In the genomic region with DNA sequence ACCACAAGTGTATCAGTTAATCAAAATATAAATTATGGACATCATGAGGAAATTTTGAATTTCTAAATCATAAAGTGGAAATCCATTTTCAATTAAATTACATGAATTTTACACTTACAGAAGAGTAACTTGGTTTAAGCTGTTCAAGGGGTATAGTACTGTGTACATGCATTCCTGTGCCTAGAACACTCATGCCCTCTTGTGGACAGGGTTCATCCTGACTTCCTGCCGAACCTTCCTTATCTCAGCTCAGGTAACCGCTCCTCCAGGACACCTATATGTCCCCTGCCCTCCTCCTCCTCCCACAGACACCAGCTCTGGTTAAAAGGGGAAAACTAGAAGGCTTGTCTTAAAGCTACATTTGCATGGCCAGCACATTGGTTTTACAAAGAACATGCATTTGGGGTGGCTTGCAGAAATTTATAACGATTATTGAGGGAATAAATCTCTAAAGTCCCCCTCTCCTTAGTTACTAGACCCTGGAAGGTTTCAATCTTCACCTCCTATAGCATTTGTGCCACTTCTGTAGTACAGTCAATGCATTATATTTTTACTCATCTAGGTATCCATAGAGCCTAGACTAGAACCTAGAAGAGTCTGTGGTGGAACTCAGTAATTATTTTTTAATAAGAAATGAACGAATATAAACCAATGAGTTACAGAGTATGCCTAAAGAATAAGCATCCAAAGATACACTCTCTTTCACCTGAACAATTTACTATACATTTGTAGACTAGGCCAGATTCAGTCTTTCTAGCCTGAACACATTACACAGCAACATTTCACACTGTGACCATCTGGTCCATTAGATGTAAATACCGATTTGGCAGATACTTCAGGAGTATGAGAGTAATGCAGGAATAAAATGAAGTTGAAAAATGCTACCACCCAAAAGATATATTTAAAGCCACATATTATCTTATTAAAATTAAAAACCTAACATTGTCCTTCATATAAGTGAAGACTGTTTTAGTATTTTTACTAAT, we compare ENCODE assay signal across 8 cellular contexts.
DNase-seq lines count a peak whose midpoint lies in the region; ATAC-seq and TF ChIP-seq lines count a peak whose summit lies in the region.

No MANE protein-coding gene starts in this region.

- peak; percentile 82 to 85 for TF ChIP-seq CTCF in mammary epithelial cell (conservative IDR thresholded peaks at IDR 0.05 in 1 of 2, IDR thresholded peaks at IDR 0.05 in 1 of 2; ENCODE audit: extremely low read depth in 1 of 2, insufficient read depth in 1 of 2, low read depth in 1 of 2, low read length in 2 of 2)

- H3K4me3 ChIP-seq in mammary epithelial cell (replicated peaks in 1 of 3; ENCODE audit: insufficient read depth in 1 of 3, low read depth in 2 of 3, low read length in 3 of 3) = no peak overlapping the region

- H3K36me3 ChIP-seq in mammary epithelial cell (ENCODE audit: insufficient read depth, low read length) = no peaks in the 10 kb centered on the region

- no peaks in the 10 kb centered on the region for H3K27me3 ChIP-seq in mammary epithelial cell (ENCODE audit: insufficient read depth, low read length)

- DNase-seq in DMS153 treated with DMSO at 0.1 percent for 48 hours (lab: John Stamatoyannopoulos, UW; ENCODE audit: unreplicated experiment) = peak; percentile 24
- peak; percentile 71 for DNase-seq in NCI-H446 treated with DMSO at 0.1 percent for 48 hours (lab: John Stamatoyannopoulos, UW)
- DNase-seq in mammary epithelial cell = peak; percentile 37
- peak; percentile 41 for DNase-seq in myocyte (ENCODE audit: low read depth)
- DNase-seq in ureter (ENCODE audit: low spot score) = no peak
- DNase-seq in T-helper 1 cell = no peak

- H3K9me3 ChIP-seq in mammary epithelial cell (replicated peaks; ENCODE audit: insufficient read depth, low read length) = no peaks in the 10 kb centered on the region

- no peak overlapping the region for H3K4me2 ChIP-seq in mammary epithelial cell (ENCODE audit: insufficient read depth, low read depth, low read length)

- intact Hi-C loops in mammary epithelial cell (cut with micrococcal nuclease) = loop anchor here (1.0 to 10.0 kb wide), 6 partner anchors 171 to 950 kb away; no protein-coding TSS in a partner anchor

- ATAC-seq in GM19324 (IDR thresholded peaks at IDR 0.05; ENCODE audit: low FRiP score, unreplicated experiment) = peak; percentile 70
- peak; percentile 79 for ATAC-seq in HG03342 (IDR thresholded peaks at IDR 0.05; ENCODE audit: unreplicated experiment)

- no peak overlapping the region for H2AFZ ChIP-seq in mammary epithelial cell (ENCODE audit: low read depth, low read length)

- H3K79me2 ChIP-seq in mammary epithelial cell (ENCODE audit: insufficient read depth, low read length) = no peaks in the 10 kb centered on the region

- H3K27ac ChIP-seq in mammary epithelial cell (ENCODE audit: insufficient read depth, low read depth, low read length) = no peak overlapping the region

- H4K20me1 ChIP-seq in mammary epithelial cell (ENCODE audit: insufficient read depth, low read length) = no peaks in the 10 kb centered on the region

- in situ Hi-C loops in mammary epithelial cell (cut with MboI; ENCODE audit: low sequenced_read_pairs in 2 of 2) = no loop called here

- H3K4me1 ChIP-seq in mammary epithelial cell (ENCODE audit: insufficient read depth, low read length) = no peaks in the 10 kb centered on the region

- CTCF ChIA-PET in mammary epithelial cell (lab: Charles Lee; ENCODE audit: low non-redundant PET) = interaction anchor here (0.5 to 0.6 kb wide), 3 partner anchors 218 to 941 kb away, joined by 4 to 20 read pairs (median 4); no protein-coding TSS in a partner anchor

- 62% methylated on average over 5 of the region's 5 CpGs for WGBS in mammary epithelial cell (ENCODE audit: low coverage, missing lambda C conversion rate)

- dilution Hi-C loops in mammary epithelial cell (cut with HindIII; ENCODE audit: low sequenced_read_pairs) = no loop called here

- no peak overlapping the region for H3K9ac ChIP-seq in mammary epithelial cell (ENCODE audit: insufficient read depth, low read length)

- BruUV-seq in mammary epithelial cell (replicated peaks; lab: Mats Ljungman, UMichigan) = no TSS peak

Comparison
In these comparisons a context has a peak if more than half of its experiments do, and no peak if none do; other contexts are left out.
1. DNase-seq: peak in DMS153 treated with DMSO at 0.1 percent for 48 hours (single experiment), NCI-H446 treated with DMSO at 0.1 percent for 48 hours (single experiment), mammary epithelial cell (single experiment) and myocyte (single experiment); none in ureter (single experiment) and T-helper 1 cell (0 of 5).